1 cellular context compared by ENCODE assay signal in genomic region chr17:81173761-81174160, GRCh38.
TF ChIP-seq lines count a peak whose summit lies in the region.

No MANE protein-coding gene starts in this region.

TF ChIP-seq in A549, 52 proteins besides CTCF, POLR2A, EP300 and RAD21 (continued from another document):
- TF ChIP-seq SREBF2 (IDR thresholded peaks at IDR 0.05) (no peak), PHF8 (IDR thresholded peaks at IDR 0.05; ENCODE audit: borderline replicate concordance, low read depth) (no peak)
TF ChIP-seq in A549: peak in this region for 0.
